Comparison of ENCODE assay signal across 16 cellular contexts in the genomic region with DNA sequence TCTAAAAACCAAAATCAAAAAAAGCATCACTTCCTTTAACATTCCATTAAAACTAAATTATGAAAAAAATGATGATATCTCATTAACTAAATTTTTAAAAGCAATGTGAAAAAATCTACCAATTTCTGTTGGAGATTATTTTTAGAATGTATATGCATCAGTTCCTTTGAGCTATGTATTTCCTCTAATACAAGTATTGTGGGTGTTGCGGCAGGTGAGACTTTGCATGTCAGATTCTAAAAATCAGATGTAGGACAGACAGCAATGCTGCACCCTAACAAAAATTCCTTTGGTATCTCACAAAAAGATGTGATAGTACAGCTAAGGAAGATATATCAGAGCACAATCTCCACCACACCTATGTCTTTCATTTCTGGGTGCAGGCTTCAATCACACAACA. TPM values are rescaled to one million over a fixed set of nuclear protein-coding genes. Genes with fewer than 3 reads are reported as not detected.
A peak's percentile ranks its signal among the peaks of the same experiment; 100 is the strongest.
DNase-seq lines count a peak whose midpoint lies in the region; ATAC-seq, FAIRE-seq and TF ChIP-seq lines count a peak whose summit lies in the region.
"Had no signal": no experiment of that assay in that cellular context is flagged by ENCODE, and none has a peak within 500 bp of the region (broad histone marks: within the 10 kb centered on the region; RNA-seq: fewer than 3 reads in every experiment).

No MANE protein-coding gene starts in this region.

- H3K4me3 Mint-ChIP-seq in activated B cell treated with CpG ODN at 0.5 μM for 24 hours = peak overlapping the region; percentile 24

- POLR2A ChIA-PET in activated B cell treated with CpG ODN at 0.5 μM for 24 hours (lab: Charles Lee) = interaction anchor here (0.6 to 1.3 kb wide), 2 partner anchors 29 to 51 kb away, joined by 3 to 4 read pairs; no protein-coding TSS in a partner anchor
- POLR2A ChIA-PET in RWPE1 (lab: Yijun Ruan, JAX; ENCODE audit: low non-redundant PET) = no interaction called here

- peak overlapping the region; percentile 71 for H3K27ac Mint-ChIP-seq in activated B cell treated with CpG ODN at 0.5 μM for 24 hours

- TF ChIP-seq POLR2A in GM12891 (IDR thresholded peaks at IDR 0.05; ENCODE audit: low read depth, low read length) = no peak
- TF ChIP-seq POLR2A in erythroblast (IDR thresholded peaks at IDR 0.05; ENCODE audit: low read length) = no peak

- no peak for FAIRE-seq in GM12891 (lab: Jason Lieb, UNC)
- FAIRE-seq: frontal cortex, H1 had no signal

- CTCF ChIA-PET in activated B cell treated with CpG ODN at 0.5 μM for 24 hours (lab: Charles Lee) = interaction anchor here (1.7 kb wide), 1 partner anchor 52 kb away, joined by 4 read pairs; a partner anchor contains a TSS
- CTCF ChIA-PET in RWPE1 (lab: Yijun Ruan, JAX) = no interaction called here

- intact Hi-C loops in activated B cell treated with CpG ODN at 0.5 μM for 24 hours (cut with micrococcal nuclease) = no loop called here
- intact Hi-C loops in left ventricle myocardium superior (cut with micrococcal nuclease) = no loop called here

- H3K27ac ChIP-seq in RWPE1 = no peak overlapping the region
- H3K27ac ChIP-seq: ascending aorta, uterus had no signal

- H3K9me3 Mint-ChIP-seq in activated B cell treated with CpG ODN at 0.5 μM for 24 hours = no peaks in the 10 kb centered on the region

- H3K36me3 Mint-ChIP-seq in activated B cell treated with CpG ODN at 0.5 μM for 24 hours (ENCODE audit: low read depth) = peaks cover 17% of the 10 kb centered on the region

- H3K27me3 Mint-ChIP-seq in activated B cell treated with CpG ODN at 0.5 μM for 24 hours = no peaks in the 10 kb centered on the region

- no peak for TF ChIP-seq CTCF in activated B cell treated with CpG ODN at 0.5 μM for 24 hours (IDR thresholded peaks at IDR 0.05)
- TF ChIP-seq CTCF in RWPE1 (conservative IDR thresholded peaks at IDR 0.05; ENCODE audit: low read depth) = no peak

- peak; percentile 48 for ATAC-seq in GM21367 (IDR thresholded peaks at IDR 0.05; ENCODE audit: unreplicated experiment)
- peak; percentile 66 for ATAC-seq in HG03066 (IDR thresholded peaks at IDR 0.05; ENCODE audit: low read depth, unreplicated experiment)
- no peak for ATAC-seq in activated B cell treated with CpG ODN at 0.5 μM for 24 hours (ENCODE audit: low read depth)
- ATAC-seq in left ventricle myocardium superior = no peak

- H3K4me1 Mint-ChIP-seq in activated B cell treated with CpG ODN at 0.5 μM for 24 hours = peaks cover 84% of the 10 kb centered on the region

- no peak for DNase-seq in GM12891 (ENCODE audit: insufficient read length, low spot score)
- no peak for DNase-seq in activated B cell treated with CpG ODN at 0.5 μM for 24 hours
- no peak for DNase-seq in pons (ENCODE audit: low spot score)
- no peak for DNase-seq in erythroblast (lab: John Stamatoyannopoulos, UW)
- DNase-seq in RWPE1 (ENCODE audit: low spot score) = no peak
- DNase-seq in left ventricle myocardium superior = no peak
- DNase-seq: activated CD4-positive, alpha-beta T cell treated with anti-CD3 and anti-CD28 coated beads for 1 hour; BE2C; NCI-H1105 treated with DMSO at 0.1 percent for 48 hours; NCI-H748 treated with DMSO at 0.1 percent for 48 hours; uterus had no signal

TF ChIP-seq in GM12891, 5 proteins besides CTCF, POLR2A, EP300 and RAD21:
- TF ChIP-seq SPI1 (IDR thresholded peaks at IDR 0.05; ENCODE audit: low read depth, low read length) (no peak), POU2F2 (IDR thresholded peaks at IDR 0.05; ENCODE audit: low read depth, low read length) (peak; percentile 45; the same call in 1 of the 2 replicates), TAF1 (IDR thresholded peaks at IDR 0.05; ENCODE audit: low read depth, low read length) (no peak)
TF ChIP-seq in GM12891: peak in this region for 1.

RNA-seq across cellular contexts. Expression of a gene that starts 6.8 kb away (rescaled TPM):
- polyA plus RNA-seq in GM12891 (2012; ENCODE audit: low read depth, missing spikeins) = 46.0 TPM
- total RNA-seq in activated B cell treated with CpG ODN at 0.5 μM for 24 hours (146 and 150 TPM in 2 replicates), left ventricle myocardium superior (46.3 TPM)

RNA-seq across cellular contexts. Expression of a gene that starts 51.7 kb away (rescaled TPM):
- polyA plus RNA-seq in GM12891 (2012; ENCODE audit: low read depth, missing spikeins) = 6.1 TPM
- total RNA-seq in activated B cell treated with CpG ODN at 0.5 μM for 24 hours (24.8 and 27.1 TPM in 2 replicates), left ventricle myocardium superior (20.5 TPM)

Comparison
In these comparisons a context has a peak if more than half of its experiments do, and no peak if none do; other contexts are left out.
1. ATAC-seq: peak in GM21367 (single experiment) and HG03066 (single experiment); none in activated B cell treated with CpG ODN at 0.5 μM for 24 hours (single experiment) and left ventricle myocardium superior (single experiment).